ENCODE assay signal across 8 cellular contexts in genomic region chr16:29213251-29213650, GRCh38.
DNase-seq lines count a peak whose midpoint lies in the region; ATAC-seq, FAIRE-seq and TF ChIP-seq lines count a peak whose summit lies in the region.
"Not testable (repeated sequence)": the region's sequence is repeated elsewhere in the genome, so short reads cannot be mapped to it uniquely, and the experiment has no call there.

No MANE protein-coding gene starts in this region.

- H3K14ac ChIP-seq in neuronal stem cell (ENCODE audit: low read length), result not testable (repeated sequence)

- not testable (repeated sequence) for H2AK5ac ChIP-seq in neuronal stem cell (ENCODE audit: low read depth, low read length)

- FAIRE-seq in kidney (lab: Jason Lieb, UNC), result not testable (repeated sequence)

- not testable (repeated sequence) for TF ChIP-seq CTCF in CD14-positive monocyte (IDR thresholded peaks at IDR 0.05); endodermal cell (conservative IDR thresholded peaks at IDR 0.05); kidney (IDR thresholded peaks at IDR 0.05; ENCODE audit: borderline replicate concordance, extremely low read depth, insufficient read depth); spleen (IDR thresholded peaks at IDR 0.05 in 8 of 11, conservative IDR thresholded peaks at IDR 0.05 in 3 of 11); upper lobe of right lung (IDR thresholded peaks at IDR 0.05)

- not testable (repeated sequence) for H3K27me3 Mint-ChIP-seq in CD14-positive monocyte (ENCODE audit: low read depth in 3 of 3); endodermal cell (ENCODE audit: insufficient read depth)

- not testable (repeated sequence) for H3K27me3 ChIP-seq in endodermal cell (ENCODE audit: control insufficient read depth, insufficient read depth, low read length, poor library complexity, severe bottlenecking); neuronal stem cell (ENCODE audit: control insufficient read depth in 3 of 3, insufficient read depth in 3 of 3, low read depth in 1 of 3, low read length in 3 of 3); spleen (replicated peaks in 1 of 7); upper lobe of right lung

- WGBS in endodermal cell (ENCODE audit: insufficient coverage in 1 of 2, insufficient read length in 1 of 2), 2 experiments, result 90% methylated on average over 5 of the region's 6 CpGs; no CpG with 5 or more reads in 1 of the 2 experiments
- WGBS in neuronal stem cell (ENCODE audit: extremely low coverage in 2 of 2, insufficient read length in 2 of 2, insufficient replicate concordance in 1 of 2), 2 donors, result no CpG with 5 or more reads among the region's 6 CpGs
- WGBS in spleen, 5 donors, result 67 to 78% (median 76%) methylated on average over 5 to 6 of the region's 6 CpGs

- peak overlapping the region; percentile 43 for H4K8ac ChIP-seq in neuronal stem cell (ENCODE audit: low read depth, low read length)

- H3K27ac Mint-ChIP-seq in CD14-positive monocyte, result peak overlapping the region in 4 of 7 donors; percentile 15 to 53 (median 28)
- not testable (repeated sequence) for H3K27ac Mint-ChIP-seq in endodermal cell

- not testable (repeated sequence) for DNase-seq in CD14-positive monocyte (ENCODE audit: low spot score); neuronal stem cell (ENCODE audit: low spot score)
- DNase-seq in activated CD4-positive, CD25-positive, alpha-beta regulatory T cell treated with anti-CD3 and anti-CD28 coated beads, Interleukin-2, amount 50 U/mL, for 72 hours, result peak; percentile 12
- DNase-seq in activated effector memory CD4-positive, alpha-beta T cell treated with anti-CD3 and anti-CD28 coated beads, Interleukin-2, amount 50 U/mL, for 16 hours, result peak; percentile 24
- DNase-seq in endodermal cell (peak; percentile 24), kidney (peak; percentile 13), spleen (peak; percentile 41), upper lobe of right lung (peak; percentile 25)

- not testable (repeated sequence) for H3K4ac ChIP-seq in neuronal stem cell (ENCODE audit: low read length)

- H3K23ac ChIP-seq in neuronal stem cell (ENCODE audit: low read depth, low read length, poor library complexity), result not testable (repeated sequence)

- H3K36me3 Mint-ChIP-seq in CD14-positive monocyte, result peaks cover 29 to 48% of the 10 kb centered on the region in 2 donors
- not testable (repeated sequence) for H3K36me3 Mint-ChIP-seq in endodermal cell (ENCODE audit: low read depth)

- H3K4me3 ChIP-seq in endodermal cell (ENCODE audit: low read length); kidney (ENCODE audit: low read length in 2 of 2); neuronal stem cell (ENCODE audit: low read length in 2 of 2); spleen; upper lobe of right lung: not testable (repeated sequence)

- intact Hi-C loops in CD14-positive monocyte (cut with micrococcal nuclease); kidney (cut with DNase I); spleen (cut with DNase I; ENCODE audit: low total_unique reads); upper lobe of right lung (cut with DNase I): not testable (repeated sequence)

- H3K9me3 ChIP-seq in endodermal cell (ENCODE audit: control insufficient read depth, low read length); kidney (ENCODE audit: control insufficient read depth in 1 of 2, low read length in 2 of 2); neuronal stem cell (replicated peaks in 1 of 2; ENCODE audit: control insufficient read depth in 2 of 2, insufficient read depth in 1 of 2, low read depth in 1 of 2, low read length in 2 of 2); spleen; upper lobe of right lung: not testable (repeated sequence)

- H3K18ac ChIP-seq in neuronal stem cell (ENCODE audit: low read length), result not testable (repeated sequence)

- H3K4me3 Mint-ChIP-seq in CD14-positive monocyte, endodermal cell: not testable (repeated sequence)

- ATAC-seq in upper lobe of right lung, result not testable (repeated sequence)

- not testable (repeated sequence) for TF ChIP-seq POLR2A in spleen (IDR thresholded peaks at IDR 0.05)

- not testable (repeated sequence) for H2BK5ac ChIP-seq in neuronal stem cell (ENCODE audit: low read length)

- not testable (repeated sequence) for H2AFZ ChIP-seq in neuronal stem cell (ENCODE audit: low read length)

- H2BK12ac ChIP-seq in neuronal stem cell (ENCODE audit: low read length), result not testable (repeated sequence)

- H2BK120ac ChIP-seq in neuronal stem cell (ENCODE audit: low read depth, low read length), result not testable (repeated sequence)

- not testable (repeated sequence) for H3K36me3 ChIP-seq in endodermal cell (ENCODE audit: control insufficient read depth, insufficient read depth, low read length); kidney (ENCODE audit: control insufficient read depth in 1 of 2, insufficient read depth in 2 of 2, low read length in 2 of 2); neuronal stem cell (replicated peaks in 1 of 2; ENCODE audit: control insufficient read depth in 2 of 2, insufficient read depth in 2 of 2, low read length in 2 of 2); upper lobe of right lung
- H3K36me3 ChIP-seq in spleen, result peaks cover 0 to 34% (median 0%) of the 10 kb centered on the region in 6 donors

- H3K4me2 ChIP-seq in neuronal stem cell (ENCODE audit: insufficient read depth, low read length, poor library complexity, severe bottlenecking), result not testable (repeated sequence)

- not testable (repeated sequence) for H3K27ac ChIP-seq in endodermal cell (ENCODE audit: low read depth, low read length); kidney (ENCODE audit: low read depth in 2 of 2, low read length in 2 of 2); neuronal stem cell (replicated peaks; ENCODE audit: low read length); spleen; upper lobe of right lung

- not testable (repeated sequence) for H3K79me1 ChIP-seq in neuronal stem cell (ENCODE audit: low read depth, low read length)

- H2BK15ac ChIP-seq in neuronal stem cell (ENCODE audit: low read length), result not testable (repeated sequence)

- H3K4me1 Mint-ChIP-seq in CD14-positive monocyte, result peaks cover 20% of the 10 kb centered on the region
- H3K4me1 Mint-ChIP-seq in endodermal cell, result not testable (repeated sequence)

- H3K9ac ChIP-seq in endodermal cell (ENCODE audit: extremely low read depth, low read length, poor library complexity, severe bottlenecking); kidney (ENCODE audit: low read length in 2 of 2); neuronal stem cell (ENCODE audit: low read depth, low read length, poor library complexity): not testable (repeated sequence)

- H3K9me3 Mint-ChIP-seq in CD14-positive monocyte, endodermal cell: not testable (repeated sequence)

- H4K91ac ChIP-seq in neuronal stem cell (ENCODE audit: low read depth, low read length, poor library complexity), result not testable (repeated sequence)

- H3K4me1 ChIP-seq in endodermal cell (ENCODE audit: control insufficient read depth, insufficient read depth, low read length); kidney (ENCODE audit: control insufficient read depth in 1 of 2, insufficient read depth in 1 of 2, low read depth in 1 of 2, low read length in 2 of 2); neuronal stem cell (ENCODE audit: control insufficient read depth in 2 of 2, insufficient read depth in 1 of 2, low read depth in 1 of 2, low read length in 2 of 2); spleen; upper lobe of right lung: not testable (repeated sequence)
